13 cellular contexts compared by ENCODE assay signal in genomic region chr1:43316738-43317520, GRCh38. TPM values are rescaled to one million over a fixed set of nuclear protein-coding genes. Genes with fewer than 3 reads are reported as not detected.
DNase-seq lines count a peak whose midpoint lies in the region; ATAC-seq and TF ChIP-seq lines count a peak whose summit lies in the region.
"Had no signal": no experiment of that assay in that cellular context is flagged by ENCODE, and none has a peak within 500 bp of the region (broad histone marks: within the 10 kb centered on the region; RNA-seq: fewer than 3 reads in every experiment).

No MANE protein-coding gene starts in this region.

- no peaks in the 10 kb centered on the region for H3K9me3 ChIP-seq in left lung
- H3K9me3 ChIP-seq: MG63 had no signal

- H3K27ac ChIP-seq in angular gyrus (ENCODE audit: low read depth, low read length) = peak overlapping the region; percentile 37
- no peak overlapping the region for H3K27ac ChIP-seq in left lung
- H3K27ac ChIP-seq: C4-2B had no signal

- H3K27me3 ChIP-seq in left lung = no peaks in the 10 kb centered on the region
- H3K27me3 ChIP-seq: MG63 had no signal

- intact Hi-C loops in left lung (cut with DNase I) = no loop called here

- no peak overlapping the region for H3K4me3 ChIP-seq in left lung
- H3K4me3 ChIP-seq: MG63 had no signal

- TF ChIP-seq CTCF in GM12872 (IDR thresholded peaks at IDR 0.05; ENCODE audit: insufficient read depth, low read depth, low read length) = peak; percentile 35; the same call in 2 of the 3 replicates
- TF ChIP-seq CTCF in left lung (IDR thresholded peaks at IDR 0.05) = no peak
- TF ChIP-seq CTCF in GM10266 (IDR thresholded peaks at IDR 0.05; ENCODE audit: control insufficient read depth, insufficient read depth, low read depth, missing control alignments) = no peak

- H3K36me3 ChIP-seq in left lung = peaks cover 0 to 41% of the 10 kb centered on the region in 2 donors
- H3K36me3 ChIP-seq: MG63 had no signal

- DNase-seq in left lung (peak; percentile 25 to 43), AG08395 (ENCODE audit: low spot score) (no peak), GM10266 (ENCODE audit: extremely low spot score) (no peak)
- no peak for DNase-seq in stimulated activated CD4-positive, alpha-beta T cell treated with anti-CD3 and anti-CD28 coated beads, Interleukin-4, amount 100 ng/mL, for 1 hour
- DNase-seq: activated naive CD4-positive, alpha-beta T cell treated with anti-CD3 and anti-CD28 coated beads, Interleukin-2, amount 50 U/mL, for 16 hours; dermis blood vessel endothelial cell; MG63 had no signal

- H3K4me1 ChIP-seq in left lung = no peaks in the 10 kb centered on the region

- no peak for ATAC-seq in left lung
- ATAC-seq: Panc1; stimulated activated memory B cell treated with anti-CD40 and anti-IgM and Interleukin-4, amounts not matched to agents 10 μg/mL and 1 μg/mL and 100 μg/mL, for 72 hours had no signal

RNA-seq across cellular contexts. Expression of gene TIE1, which starts 16.1 kb away (rescaled TPM):
- total RNA-seq in left lung = 10 to 100 TPM; 38.5 to 67.8 TPM
- total RNA-seq: G401 had no signal

RNA-seq across cellular contexts. Expression of gene MPL, which starts 20.7 kb away (rescaled TPM):
- total RNA-seq in left lung = under 1 TPM; 0.24 to 0.67 TPM
- total RNA-seq: dermis blood vessel endothelial cell, G401 had no signal

RNA-seq across cellular contexts. Expression of gene C1orf210, which starts 31.5 kb away (rescaled TPM):
- 10 to 100 TPM; 13.1 to 22.5 TPM for total RNA-seq in left lung
- total RNA-seq: dermis blood vessel endothelial cell, G401 had no signal

RNA-seq across cellular contexts. Expression of gene CDC20, which starts 41.9 kb away (rescaled TPM):
- 10 to 100 TPM in 1 of 2 donors, 1 to 10 TPM in 1; 7.9 to 18.0 TPM for total RNA-seq in left lung

RNA-seq across cellular contexts. Expression of gene TMEM125, which starts 47.1 kb away (rescaled TPM):
- 100 to 1,000 TPM; 104 to 202 TPM for total RNA-seq in left lung
- total RNA-seq: dermis blood vessel endothelial cell, G401 had no signal

Comparison
In these comparisons a context has a peak if more than half of its experiments do, and no peak if none do; other contexts are left out.
1. DNase-seq: peak in left lung (2 of 2); none in AG08395 (single experiment), stimulated activated CD4-positive, alpha-beta T cell treated with anti-CD3 and anti-CD28 coated beads, Interleukin-4, amount 100 ng/mL, for 1 hour (single experiment) and GM10266 (single experiment).